ENCODE assay signal across 1 cellular context in the genomic region with DNA sequence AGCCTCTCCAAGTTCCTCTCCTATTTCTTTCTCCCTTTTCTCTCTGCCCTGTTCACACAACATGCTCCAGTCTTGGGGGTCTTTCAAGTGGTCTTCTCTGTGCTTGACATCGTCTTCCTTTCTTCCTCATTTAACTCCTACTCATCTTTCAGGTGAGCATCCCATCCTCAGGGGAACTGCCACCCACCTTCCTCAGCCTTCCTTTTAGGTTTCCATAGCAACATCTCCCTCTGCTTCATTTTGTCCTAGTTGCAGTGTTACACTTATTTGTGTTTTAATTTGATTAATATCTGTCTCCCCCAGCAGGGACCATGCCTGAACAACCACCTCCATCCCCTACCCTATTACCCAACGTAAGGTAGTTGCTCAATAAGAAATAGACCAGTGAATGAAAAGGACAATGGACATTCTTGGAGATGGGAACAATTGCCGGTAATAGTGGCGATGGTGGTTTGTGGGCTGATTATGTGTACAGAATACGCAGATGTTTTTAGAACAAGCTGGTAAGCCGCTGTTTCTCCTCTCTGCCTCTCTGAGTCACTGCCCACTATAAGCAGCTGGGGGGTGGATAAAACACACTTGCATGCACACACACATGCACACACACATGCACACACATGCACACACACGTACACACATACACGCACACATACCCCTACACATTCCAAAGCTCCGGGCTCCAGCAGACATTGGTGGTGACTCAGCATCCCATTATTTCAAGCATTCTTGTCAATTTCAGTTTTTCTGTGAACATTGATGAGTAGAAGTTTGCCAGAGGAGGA.
TF ChIP-seq lines count a peak whose summit lies in the region.

No MANE protein-coding gene starts in this region.

TF ChIP-seq in GM23338, 12 proteins besides CTCF, POLR2A, EP300 and RAD21 (continued from another document):
- TF ChIP-seq, protein P1, sequence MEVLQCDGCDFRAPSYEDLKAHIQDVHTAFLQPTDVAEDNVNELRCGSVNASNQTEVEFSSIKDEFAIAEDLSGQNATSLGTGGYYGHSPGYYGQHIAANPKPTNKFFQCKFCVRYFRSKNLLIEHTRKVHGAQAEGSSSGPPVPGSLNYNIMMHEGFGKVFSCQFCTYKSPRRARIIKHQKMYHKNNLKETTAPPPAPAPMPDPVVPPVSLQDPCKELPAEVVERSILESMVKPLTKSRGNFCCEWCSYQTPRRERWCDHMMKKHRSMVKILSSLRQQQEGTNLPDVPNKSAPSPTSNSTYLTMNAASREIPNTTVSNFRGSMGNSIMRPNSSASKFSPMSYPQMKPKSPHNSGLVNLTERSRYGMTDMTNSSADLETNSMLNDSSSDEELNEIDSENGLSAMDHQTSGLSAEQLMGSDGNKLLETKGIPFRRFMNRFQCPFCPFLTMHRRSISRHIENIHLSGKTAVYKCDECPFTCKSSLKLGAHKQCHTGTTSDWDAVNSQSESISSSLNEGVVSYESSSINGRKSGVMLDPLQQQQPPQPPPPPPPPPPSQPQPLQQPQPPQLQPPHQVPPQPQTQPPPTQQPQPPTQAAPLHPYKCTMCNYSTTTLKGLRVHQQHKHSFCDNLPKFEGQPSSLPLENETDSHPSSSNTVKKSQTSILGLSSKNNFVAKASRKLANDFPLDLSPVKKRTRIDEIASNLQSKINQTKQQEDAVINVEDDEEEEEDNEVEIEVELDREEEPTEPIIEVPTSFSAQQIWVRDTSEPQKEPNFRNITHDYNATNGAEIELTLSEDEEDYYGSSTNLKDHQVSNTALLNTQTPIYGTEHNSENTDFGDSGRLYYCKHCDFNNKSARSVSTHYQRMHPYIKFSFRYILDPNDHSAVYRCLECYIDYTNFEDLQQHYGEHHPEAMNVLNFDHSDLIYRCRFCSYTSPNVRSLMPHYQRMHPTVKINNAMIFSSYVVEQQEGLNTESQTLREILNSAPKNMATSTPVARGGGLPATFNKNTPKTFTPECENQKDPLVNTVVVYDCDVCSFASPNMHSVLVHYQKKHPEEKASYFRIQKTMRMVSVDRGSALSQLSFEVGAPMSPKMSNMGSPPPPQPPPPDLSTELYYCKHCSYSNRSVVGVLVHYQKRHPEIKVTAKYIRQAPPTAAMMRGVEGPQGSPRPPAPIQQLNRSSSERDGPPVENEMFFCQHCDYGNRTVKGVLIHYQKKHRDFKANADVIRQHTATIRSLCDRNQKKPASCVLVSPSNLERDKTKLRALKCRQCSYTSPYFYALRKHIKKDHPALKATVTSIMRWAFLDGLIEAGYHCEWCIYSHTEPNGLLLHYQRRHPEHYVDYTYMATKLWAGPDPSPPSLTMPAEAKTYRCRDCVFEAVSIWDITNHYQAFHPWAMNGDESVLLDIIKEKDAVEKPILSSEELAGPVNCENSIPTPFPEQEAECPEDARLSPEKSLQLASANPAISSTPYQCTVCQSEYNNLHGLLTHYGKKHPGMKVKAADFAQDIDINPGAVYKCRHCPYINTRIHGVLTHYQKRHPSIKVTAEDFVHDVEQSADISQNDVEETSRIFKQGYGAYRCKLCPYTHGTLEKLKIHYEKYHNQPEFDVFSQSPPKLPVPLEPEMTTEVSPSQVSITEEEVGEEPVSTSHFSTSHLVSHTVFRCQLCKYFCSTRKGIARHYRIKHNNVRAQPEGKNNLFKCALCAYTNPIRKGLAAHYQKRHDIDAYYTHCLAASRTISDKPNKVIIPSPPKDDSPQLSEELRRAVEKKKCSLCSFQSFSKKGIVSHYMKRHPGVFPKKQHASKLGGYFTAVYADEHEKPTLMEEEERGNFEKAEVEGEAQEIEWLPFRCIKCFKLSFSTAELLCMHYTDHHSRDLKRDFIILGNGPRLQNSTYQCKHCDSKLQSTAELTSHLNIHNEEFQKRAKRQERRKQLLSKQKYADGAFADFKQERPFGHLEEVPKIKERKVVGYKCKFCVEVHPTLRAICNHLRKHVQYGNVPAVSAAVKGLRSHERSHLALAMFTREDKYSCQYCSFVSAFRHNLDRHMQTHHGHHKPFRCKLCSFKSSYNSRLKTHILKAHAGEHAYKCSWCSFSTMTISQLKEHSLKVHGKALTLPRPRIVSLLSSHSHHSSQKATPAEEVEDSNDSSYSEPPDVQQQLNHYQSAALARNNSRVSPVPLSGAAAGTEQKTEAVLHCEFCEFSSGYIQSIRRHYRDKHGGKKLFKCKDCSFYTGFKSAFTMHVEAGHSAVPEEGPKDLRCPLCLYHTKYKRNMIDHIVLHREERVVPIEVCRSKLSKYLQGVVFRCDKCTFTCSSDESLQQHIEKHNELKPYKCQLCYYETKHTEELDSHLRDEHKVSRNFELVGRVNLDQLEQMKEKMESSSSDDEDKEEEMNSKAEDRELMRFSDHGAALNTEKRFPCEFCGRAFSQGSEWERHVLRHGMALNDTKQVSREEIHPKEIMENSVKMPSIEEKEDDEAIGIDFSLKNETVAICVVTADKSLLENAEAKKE (CRISPR knock-in tag; IDR thresholded peaks at IDR 0.05), result no peak
- TF ChIP-seq POLR2AphosphoS5 (IDR thresholded peaks at IDR 0.05; ENCODE audit: low read depth) (no peak), EZH2phosphoT487 (IDR thresholded peaks at IDR 0.05; ENCODE audit: unreplicated experiment) (no peak), JUNB (IDR thresholded peaks at IDR 0.05; ENCODE audit: unreplicated experiment) (no peak), ZNF114 (CRISPR knock-in tag; IDR thresholded peaks at IDR 0.05) (no peak), EZH2 (IDR thresholded peaks at IDR 0.05; ENCODE audit: low read depth, unreplicated experiment) (no peak)
